Comparison of ENCODE assay signal across 8 cellular contexts in genomic region chr9:128504485-128505413, GRCh38. TPM values are rescaled to one million over a fixed set of nuclear protein-coding genes. Genes with fewer than 3 reads are reported as not detected.
DNase-seq lines count a peak whose midpoint lies in the region; ATAC-seq and TF ChIP-seq lines count a peak whose summit lies in the region.

Gene GLE1, plus strand, starts transcription at chr9:128504719. Its CDS starts 87 bp downstream, at chr9:128504806.

- peak within 1 kb of the TSS; percentile 75 to 92 (median 84) for H3K4me3 ChIP-seq in BLaER1 treated with 17β-estradiol and CSF1 and Interleukin-3, amounts not matched to agents 10 nM and 100 nM
- H3K4me3 ChIP-seq in coronary artery = peak within 1 kb of the TSS; percentile 94

- H3K9ac ChIP-seq in BLaER1 treated with 17β-estradiol and CSF1 and Interleukin-3, amounts not matched to agents 10 nM and 100 nM = peak within 1 kb of the TSS; percentile 79 to 94 (median 88)

- H3K27ac ChIP-seq in BLaER1 treated with 17β-estradiol and CSF1 and Interleukin-3, amounts not matched to agents 10 nM and 100 nM = peak within 1 kb of the TSS; percentile 72 to 89 (median 82)
- peak within 1 kb of the TSS; percentile 83 to 91 for H3K27ac ChIP-seq in coronary artery

- H3K9me3 Mint-ChIP-seq in activated CD4-positive, alpha-beta T cell treated with anti-CD3 and anti-CD28 coated beads, Interleukin-2, amount 10 ng/mL, durations not matched to agents 24 days and 14 days = no peaks in the 10 kb centered on the region

- peak within 1 kb of the TSS; percentile 96 for H3K4me3 Mint-ChIP-seq in activated CD4-positive, alpha-beta T cell treated with anti-CD3 and anti-CD28 coated beads, Interleukin-2, amount 10 ng/mL, durations not matched to agents 24 days and 14 days

- DNase-seq in NCI-H526 treated with DMSO at 0.1 percent for 48 hours (lab: John Stamatoyannopoulos, UW) (peak; percentile 63), coronary artery (ENCODE audit: low spot score) (peak; percentile 94), left colon (peak; percentile 92 to 98)
- peak; percentile 100 for DNase-seq in activated CD4-positive, alpha-beta T cell treated with anti-CD3 and anti-CD28 coated beads, Interleukin-2, amount 10 ng/mL, durations not matched to agents 24 days and 14 days
- DNase-seq in stimulated activated CD4-positive, alpha-beta T cell treated with anti-CD3 and anti-CD28 coated beads, Interleukin-1b, Interleukin-23, amount 100 ng/mL, for 48 hours = peak; percentile 94

- H3K27ac Mint-ChIP-seq in activated CD4-positive, alpha-beta T cell treated with anti-CD3 and anti-CD28 coated beads, Interleukin-2, amount 10 ng/mL, durations not matched to agents 24 days and 14 days = peak within 1 kb of the TSS; percentile 95

- ATAC-seq in GM19328 (IDR thresholded peaks at IDR 0.05; ENCODE audit: unreplicated experiment) (peak; percentile 81), HG03469 (IDR thresholded peaks at IDR 0.05; ENCODE audit: unreplicated experiment) (peak; percentile 65), left colon (peak; percentile 97)

- H3K36me3 Mint-ChIP-seq in activated CD4-positive, alpha-beta T cell treated with anti-CD3 and anti-CD28 coated beads, Interleukin-2, amount 10 ng/mL, durations not matched to agents 24 days and 14 days (ENCODE audit: low read depth) = peaks cover 32% of the 10 kb centered on the region

- H3K4me2 ChIP-seq in BLaER1 treated with 17β-estradiol and CSF1 and Interleukin-3, amounts not matched to agents 10 nM and 100 nM = peak within 1 kb of the TSS; percentile 79 to 98 (median 86)

- H3K4me1 Mint-ChIP-seq in activated CD4-positive, alpha-beta T cell treated with anti-CD3 and anti-CD28 coated beads, Interleukin-2, amount 10 ng/mL, durations not matched to agents 24 days and 14 days = peaks cover 25% of the 10 kb centered on the region

- peaks cover 20 to 26% (median 23%) of the 10 kb centered on the region in 10 experiments for H3K4me1 ChIP-seq in BLaER1 treated with 17β-estradiol and CSF1 and Interleukin-3, amounts not matched to agents 10 nM and 100 nM

- H3K27me3 Mint-ChIP-seq in activated CD4-positive, alpha-beta T cell treated with anti-CD3 and anti-CD28 coated beads, Interleukin-2, amount 10 ng/mL, durations not matched to agents 24 days and 14 days = no peaks in the 10 kb centered on the region

- H3K36me3 ChIP-seq in BLaER1 treated with 17β-estradiol and CSF1 and Interleukin-3, amounts not matched to agents 10 nM and 100 nM = peaks cover 35 to 63% (median 52%) of the 10 kb centered on the region in 11 experiments

- intact Hi-C loops in activated CD4-positive, alpha-beta T cell treated with anti-CD3 and anti-CD28 coated beads, Interleukin-2, amount 10 ng/mL, durations not matched to agents 24 days and 14 days (cut with micrococcal nuclease) = loop anchor here (1.0 to 2.0 kb wide), 5 partner anchors 46 to 314 kb away; partner anchors contain the start of genes COQ4, ENDOG, ODF2 and TRUB2
- intact Hi-C loops in left colon (cut with DNase I, micrococcal nuclease) = no loop called here

- no peaks in the 10 kb centered on the region for H3K9me3 ChIP-seq in BLaER1 treated with 17β-estradiol and CSF1 and Interleukin-3, amounts not matched to agents 10 nM and 100 nM (replicated peaks in 1 of 11)

- TF ChIP-seq CTCF in coronary artery (IDR thresholded peaks at IDR 0.05) = no peak

- H3K27me3 ChIP-seq in BLaER1 treated with 17β-estradiol and CSF1 and Interleukin-3, amounts not matched to agents 10 nM and 100 nM = no peaks in the 10 kb centered on the region

- peaks cover 0 to 23% (median 0%) of the 10 kb centered on the region in 11 experiments; a peak in 6 of 22 replicates for H4K20me1 ChIP-seq in BLaER1 treated with 17β-estradiol and CSF1 and Interleukin-3, amounts not matched to agents 10 nM and 100 nM

RNA-seq across cellular contexts. Expression of gene GLE1, which starts in this region (rescaled TPM):
- 53.3 and 54.1 TPM in 2 replicates for total RNA-seq in activated CD4-positive, alpha-beta T cell treated with anti-CD3 and anti-CD28 coated beads, Interleukin-2, amount 10 ng/mL, durations not matched to agents 24 days and 14 days
- total RNA-seq in left colon = 10 to 100 TPM; 26.6 to 34.5 TPM

Comparison
In these comparisons a context has a peak if more than half of its experiments do, and no peak if none do; other contexts are left out.
1. Peak in every context shown above with its lines: DNase-seq, ATAC-seq, H3K4me3 ChIP-seq and H3K27ac ChIP-seq.